In the genomic region with DNA sequence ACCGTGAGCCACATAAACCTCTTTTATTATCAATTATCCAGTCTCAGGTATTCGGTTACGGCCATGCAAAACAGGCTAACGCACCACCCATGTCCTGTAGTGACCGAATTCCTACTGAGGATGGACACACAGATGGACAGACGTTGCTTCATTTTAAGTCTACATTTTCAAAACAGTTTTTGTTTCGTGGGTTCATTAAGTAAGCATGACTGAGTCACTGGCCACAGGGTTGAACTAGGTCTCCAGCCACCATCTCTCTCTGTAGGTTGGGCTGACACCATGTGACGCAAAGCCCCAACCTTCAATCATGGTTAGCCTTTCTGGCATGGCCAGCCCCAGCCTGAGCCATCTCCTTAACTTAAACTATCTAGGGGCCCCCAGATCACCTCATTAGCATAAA, we compare ENCODE assay signal across 18 cellular contexts.
A peak's percentile ranks its signal among the peaks of the same experiment; 100 is the strongest.
DNase-seq lines count a peak whose midpoint lies in the region; ATAC-seq and TF ChIP-seq lines count a peak whose summit lies in the region.
"Had no signal": no experiment of that assay in that cellular context is flagged by ENCODE, and none has a peak within 500 bp of the region (broad histone marks: within the 10 kb centered on the region; RNA-seq: fewer than 3 reads in every experiment).

No MANE protein-coding gene starts in this region.

- no peak overlapping the region for H3K23ac ChIP-seq in mesenchymal stem cell (ENCODE audit: low read length in 2 of 2)

- H2AFZ ChIP-seq in GM23338 (0 out of 2 replicates have a peak overlapping the region, but pooled peaks have one; percentile 7), mesenchymal stem cell (ENCODE audit: low read depth, low read length) (no peak overlapping the region)

- no peak overlapping the region for H3K4me3 ChIP-seq in GM23338
- H3K4me3 ChIP-seq in mesenchymal stem cell (ENCODE audit: insufficient read depth in 1 of 2, low read depth in 1 of 2, low read length in 2 of 2) = no peak overlapping the region
- H3K4me3 ChIP-seq: uterus had no signal

- no peaks in the 10 kb centered on the region for H3K36me3 Mint-ChIP-seq in GM23338 (ENCODE audit: low read depth)
- H3K36me3 Mint-ChIP-seq: activated naive CD4-positive, alpha-beta T cell treated with anti-CD3 and anti-CD28 coated beads, Interleukin-2, amount 50 U/mL, for 72 hours had no signal

- peak overlapping the region in 1 of 2 experiments; percentile 42 for H3K18ac ChIP-seq in mesenchymal stem cell (ENCODE audit: low read depth in 1 of 2, low read length in 2 of 2)

- no peak overlapping the region for H2BK12ac ChIP-seq in mesenchymal stem cell (ENCODE audit: low read length in 2 of 2)

- no peak overlapping the region for H2BK120ac ChIP-seq in mesenchymal stem cell (ENCODE audit: low read depth, low read length)

- peaks cover 13% of the 10 kb centered on the region for H3K4me1 Mint-ChIP-seq in GM23338
- H3K4me1 Mint-ChIP-seq: central memory CD8-positive, alpha-beta T cell had no signal

- no peak overlapping the region for H2BK5ac ChIP-seq in mesenchymal stem cell (ENCODE audit: low read depth, low read length, poor library complexity, severe bottlenecking)

- no peaks in the 10 kb centered on the region for H3F3A ChIP-seq in GM23338 (replicated peaks; ENCODE audit: low read depth)

- H3K9ac ChIP-seq in mesenchymal stem cell (ENCODE audit: low read length) = no peak overlapping the region

- no peak overlapping the region for H3K4ac ChIP-seq in mesenchymal stem cell (ENCODE audit: low read depth in 1 of 2, low read length in 2 of 2)

- no peaks in the 10 kb centered on the region for H3K9me2 ChIP-seq in GM23338 (ENCODE audit: insufficient read depth)

- no peak overlapping the region for H4K8ac ChIP-seq in mesenchymal stem cell (ENCODE audit: low read length)

- H3K27me3 Mint-ChIP-seq in GM23338 (ENCODE audit: insufficient read depth, low read depth, poor library complexity) = peaks cover 3% of the 10 kb centered on the region

- H2BK15ac ChIP-seq in mesenchymal stem cell (ENCODE audit: low read depth, poor library complexity, severe bottlenecking) = no peak overlapping the region

- WGBS in mesenchymal stem cell = 74% methylated on average over 8 of the region's 8 CpGs

- no peak overlapping the region for H3K4me3 Mint-ChIP-seq in GM23338
- H3K4me3 Mint-ChIP-seq: central memory CD8-positive, alpha-beta T cell; effector memory CD8-positive, alpha-beta T cell had no signal

- ATAC-seq in GM23338 = no peak
- ATAC-seq: activated naive CD4-positive, alpha-beta T cell treated with anti-CD3 and anti-CD28 coated beads, Interleukin-2, amount 50 U/mL, for 72 hours; effector memory CD8-positive, alpha-beta T cell; left ventricle myocardium superior had no signal

- H3K79me2 ChIP-seq in GM23338 (replicated peaks; ENCODE audit: insufficient read depth) = no peaks in the 10 kb centered on the region

- TF ChIP-seq CTCF in GM23338 (conservative IDR thresholded peaks at IDR 0.05; ENCODE audit: low read depth in 2 of 2) = no peak
- no peak for TF ChIP-seq CTCF in GM13977 (IDR thresholded peaks at IDR 0.05; ENCODE audit: extremely low read depth, insufficient read depth, missing control alignments)

- peak; percentile 53 for DNase-seq in AG08395 (ENCODE audit: low spot score)
- DNase-seq in GM23338 (ENCODE audit: low spot score) = no peak
- peak; percentile 29 for DNase-seq in astrocyte of the hippocampus (ENCODE audit: low read depth, low spot score)
- DNase-seq in mesenchymal stem cell = peak; percentile 86
- no peak for DNase-seq in GM13977 (ENCODE audit: low spot score)
- no peak for DNase-seq in NOMO-1 (lab: John Stamatoyannopoulos, UW; ENCODE audit: unreplicated experiment in 2 of 2)
- DNase-seq in dedifferentiated amniotic fluid mesenchymal stem cell (ENCODE audit: extremely low spot score) = no peak
- DNase-seq in NCI-H2171 (lab: John Stamatoyannopoulos, UW) = no peak
- DNase-seq: Calu3; effector memory CD8-positive, alpha-beta T cell; foreskin melanocyte; left ventricle myocardium superior; NCI-H1105 treated with DMSO at 0.1 percent for 48 hours; RPMI8226; stimulated activated naive CD4-positive, alpha-beta T cell treated with Interleukin-2 at 50 U/mL for 16 hours; uterus had no signal

- H3K4me2 ChIP-seq in GM23338 (no peak overlapping the region), mesenchymal stem cell (ENCODE audit: low read length, poor library complexity, severe bottlenecking) (no peak overlapping the region)

- in situ Hi-C loops in GM13977 (cut with MboI; ENCODE audit: low pct_unique_long_range_greater_than_20kb, low sequenced_read_pairs, unreplicated experiment) = no loop called here

- H3K14ac ChIP-seq in mesenchymal stem cell (ENCODE audit: low read length in 2 of 2) = no peak overlapping the region

- no peaks in the 10 kb centered on the region for H3K36me3 ChIP-seq in GM23338 (ENCODE audit: insufficient read depth)
- H3K36me3 ChIP-seq in mesenchymal stem cell (ENCODE audit: control insufficient read depth in 1 of 2, insufficient read depth in 2 of 2, low read depth in 1 of 2, low read length in 2 of 2) = no peaks in the 10 kb centered on the region
- H3K36me3 ChIP-seq: uterus had no signal

- peaks cover 3% of the 10 kb centered on the region for H3K9me3 ChIP-seq in mesenchymal stem cell (ENCODE audit: control insufficient read depth, low read length)
- H3K9me3 ChIP-seq: uterus had no signal

- no peak overlapping the region for H3K27ac ChIP-seq in GM23338 (ENCODE audit: low read depth)
- H3K27ac ChIP-seq in mesenchymal stem cell (ENCODE audit: low read length, poor library complexity, severe bottlenecking) = no peak overlapping the region
- H3K27ac ChIP-seq: uterus had no signal

- H3K79me1 ChIP-seq in mesenchymal stem cell (replicated peaks; ENCODE audit: low read length, poor library complexity, severe bottlenecking) = no peaks in the 10 kb centered on the region

- H3K4me1 ChIP-seq in GM23338 (ENCODE audit: insufficient read depth) (no peaks in the 10 kb centered on the region), mesenchymal stem cell (ENCODE audit: control insufficient read depth, insufficient read depth, low read depth, low read length) (no peaks in the 10 kb centered on the region)
- H3K4me1 ChIP-seq: uterus had no signal

- no peaks in the 10 kb centered on the region; the same call in 2 of the 3 replicates for H3K9me3 Mint-ChIP-seq in GM23338
- H3K9me3 Mint-ChIP-seq: activated naive CD4-positive, alpha-beta T cell treated with anti-CD3 and anti-CD28 coated beads, Interleukin-2, amount 50 U/mL, for 72 hours; central memory CD8-positive, alpha-beta T cell; effector memory CD8-positive, alpha-beta T cell had no signal

- H4K91ac ChIP-seq in mesenchymal stem cell (ENCODE audit: low read length) = no peak overlapping the region

- H3K27ac Mint-ChIP-seq in GM23338 = no peak overlapping the region
- H3K27ac Mint-ChIP-seq: activated naive CD4-positive, alpha-beta T cell treated with anti-CD3 and anti-CD28 coated beads, Interleukin-2, amount 50 U/mL, for 72 hours; effector memory CD8-positive, alpha-beta T cell had no signal

- H3K27me3 ChIP-seq in GM23338 (ENCODE audit: insufficient read depth) (no peaks in the 10 kb centered on the region), mesenchymal stem cell (ENCODE audit: control insufficient read depth in 1 of 2, insufficient read depth in 1 of 2, low read length in 2 of 2) (peaks cover 0 to 4% of the 10 kb centered on the region in 2 experiments)
- H3K27me3 ChIP-seq: uterus had no signal

- H4K20me1 ChIP-seq in GM23338 (replicated peaks; ENCODE audit: insufficient read depth) = no peaks in the 10 kb centered on the region

- no peak overlapping the region for H2AK5ac ChIP-seq in mesenchymal stem cell (ENCODE audit: low read length, severe bottlenecking)

TF ChIP-seq in GM23338, 12 proteins besides CTCF, POLR2A, EP300 and RAD21 (continues in another document):
- TF ChIP-seq, protein P1, sequence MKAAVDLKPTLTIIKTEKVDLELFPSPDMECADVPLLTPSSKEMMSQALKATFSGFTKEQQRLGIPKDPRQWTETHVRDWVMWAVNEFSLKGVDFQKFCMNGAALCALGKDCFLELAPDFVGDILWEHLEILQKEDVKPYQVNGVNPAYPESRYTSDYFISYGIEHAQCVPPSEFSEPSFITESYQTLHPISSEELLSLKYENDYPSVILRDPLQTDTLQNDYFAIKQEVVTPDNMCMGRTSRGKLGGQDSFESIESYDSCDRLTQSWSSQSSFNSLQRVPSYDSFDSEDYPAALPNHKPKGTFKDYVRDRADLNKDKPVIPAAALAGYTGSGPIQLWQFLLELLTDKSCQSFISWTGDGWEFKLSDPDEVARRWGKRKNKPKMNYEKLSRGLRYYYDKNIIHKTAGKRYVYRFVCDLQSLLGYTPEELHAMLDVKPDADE (IDR thresholded peaks at IDR 0.05) = no peak
- TF ChIP-seq ZNF331 (CRISPR knock-in tag; IDR thresholded peaks at IDR 0.05; ENCODE audit: low read depth) (no peak), EZH2phosphoT487 (IDR thresholded peaks at IDR 0.05; ENCODE audit: unreplicated experiment) (no peak)
- TF ChIP-seq, protein P2, sequence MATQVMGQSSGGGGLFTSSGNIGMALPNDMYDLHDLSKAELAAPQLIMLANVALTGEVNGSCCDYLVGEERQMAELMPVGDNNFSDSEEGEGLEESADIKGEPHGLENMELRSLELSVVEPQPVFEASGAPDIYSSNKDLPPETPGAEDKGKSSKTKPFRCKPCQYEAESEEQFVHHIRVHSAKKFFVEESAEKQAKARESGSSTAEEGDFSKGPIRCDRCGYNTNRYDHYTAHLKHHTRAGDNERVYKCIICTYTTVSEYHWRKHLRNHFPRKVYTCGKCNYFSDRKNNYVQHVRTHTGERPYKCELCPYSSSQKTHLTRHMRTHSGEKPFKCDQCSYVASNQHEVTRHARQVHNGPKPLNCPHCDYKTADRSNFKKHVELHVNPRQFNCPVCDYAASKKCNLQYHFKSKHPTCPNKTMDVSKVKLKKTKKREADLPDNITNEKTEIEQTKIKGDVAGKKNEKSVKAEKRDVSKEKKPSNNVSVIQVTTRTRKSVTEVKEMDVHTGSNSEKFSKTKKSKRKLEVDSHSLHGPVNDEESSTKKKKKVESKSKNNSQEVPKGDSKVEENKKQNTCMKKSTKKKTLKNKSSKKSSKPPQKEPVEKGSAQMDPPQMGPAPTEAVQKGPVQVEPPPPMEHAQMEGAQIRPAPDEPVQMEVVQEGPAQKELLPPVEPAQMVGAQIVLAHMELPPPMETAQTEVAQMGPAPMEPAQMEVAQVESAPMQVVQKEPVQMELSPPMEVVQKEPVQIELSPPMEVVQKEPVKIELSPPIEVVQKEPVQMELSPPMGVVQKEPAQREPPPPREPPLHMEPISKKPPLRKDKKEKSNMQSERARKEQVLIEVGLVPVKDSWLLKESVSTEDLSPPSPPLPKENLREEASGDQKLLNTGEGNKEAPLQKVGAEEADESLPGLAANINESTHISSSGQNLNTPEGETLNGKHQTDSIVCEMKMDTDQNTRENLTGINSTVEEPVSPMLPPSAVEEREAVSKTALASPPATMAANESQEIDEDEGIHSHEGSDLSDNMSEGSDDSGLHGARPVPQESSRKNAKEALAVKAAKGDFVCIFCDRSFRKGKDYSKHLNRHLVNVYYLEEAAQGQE (IDR thresholded peaks at IDR 0.05; ENCODE audit: unreplicated experiment) = no peak

Comparison
In these comparisons a context has a peak if more than half of its experiments do, and no peak if none do; other contexts are left out.
1. DNase-seq: peak in AG08395 (single experiment), astrocyte of the hippocampus (single experiment) and mesenchymal stem cell (single experiment); none in GM23338 (single experiment), GM13977 (single experiment), NOMO-1 (0 of 2), dedifferentiated amniotic fluid mesenchymal stem cell (single experiment) and NCI-H2171 (single experiment).